In the genomic region with DNA sequence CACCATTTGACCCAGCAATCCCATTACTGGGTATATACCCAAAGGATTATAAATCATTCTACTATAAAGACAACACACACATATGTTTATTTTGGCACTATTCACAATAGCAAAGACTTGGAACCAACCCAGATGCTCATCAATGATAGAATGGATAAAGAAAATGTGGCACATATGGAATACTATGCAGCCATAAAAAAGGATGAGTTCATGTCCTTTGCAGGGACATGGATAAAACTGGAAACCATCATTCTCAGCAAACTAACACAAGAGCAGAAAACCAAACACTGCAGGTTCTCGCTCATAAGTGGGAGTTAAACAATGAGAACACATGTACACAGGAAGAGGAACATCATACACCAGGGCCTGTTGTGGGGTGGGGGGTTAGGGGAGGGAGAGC, we compare ENCODE assay signal across 9 cellular contexts. TPM values are rescaled to one million over a fixed set of nuclear protein-coding genes. Genes with fewer than 3 reads are reported as not detected.
"Had no signal": no experiment of that assay in that cellular context is flagged by ENCODE, and none has a peak within 500 bp of the region (broad histone marks: within the 10 kb centered on the region; RNA-seq: fewer than 3 reads in every experiment).

No MANE protein-coding gene starts in this region.

RNA-seq across cellular contexts. Expression of gene WNT7A, which starts 48.9 kb away (rescaled TPM):
- total RNA-seq: activated T-helper 1 cell treated with anti-CD3 and anti-CD28 coated beads, Interleukin-12 subunit alpha, Interleukin-12 subunit beta, Interleukin-2, Interleukin-4 antibody, amounts not matched to agents 30 ng/mL and 10 ng/mL and 1 ng/mL, durations not matched to agents 14 hours and 24 hours and 36 hours; activated T-helper 2 cell treated with anti-CD3 and anti-CD28 coated beads, Interferon-gamma antibody, Interleukin-2, Interleukin-4, amounts not matched to agents 10 μg/mL and 5 μg/mL and 100 μg/mL, durations not matched to agents 14 hours and 24 hours and 36 hours; aorta; ascending aorta; breast epithelium; cardiac muscle cell; cardiac septum; chondrocyte had no signal
- polyA plus RNA-seq: adrenal gland, aorta, cardiac muscle cell had no signal
